9 cellular contexts compared by ENCODE assay signal in the genomic region with DNA sequence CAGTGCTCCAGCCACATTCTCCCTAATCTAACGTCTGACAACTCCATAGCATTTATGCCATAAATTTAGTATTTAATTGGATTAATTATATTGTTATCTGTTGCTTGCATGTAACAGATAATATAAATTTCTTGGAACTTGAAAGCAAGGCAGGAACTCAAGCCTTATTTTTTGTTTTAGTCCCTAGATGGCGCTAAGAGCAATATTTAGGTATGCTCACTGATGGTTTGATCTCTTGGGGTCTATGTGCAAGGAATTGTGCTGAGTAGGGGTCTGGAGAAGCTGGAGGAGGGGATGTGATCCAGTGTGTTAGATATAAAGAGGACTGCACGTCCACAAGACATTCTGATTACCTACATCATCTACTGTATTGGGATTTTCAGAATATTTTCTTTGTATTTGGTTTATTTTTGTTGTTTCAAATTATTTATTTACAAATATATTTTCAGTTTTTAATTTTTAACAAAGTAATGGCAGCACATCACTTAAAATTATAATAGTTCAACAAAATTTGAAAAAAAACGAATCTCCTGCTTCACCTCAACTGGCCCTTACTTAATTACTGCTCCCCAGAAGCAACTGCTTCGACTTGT. TPM values are rescaled to one million over a fixed set of nuclear protein-coding genes. Genes with fewer than 3 reads are reported as not detected.
DNase-seq lines count a peak whose midpoint lies in the region; ATAC-seq and TF ChIP-seq lines count a peak whose summit lies in the region.
"Had no signal": no experiment of that assay in that cellular context is flagged by ENCODE, and none has a peak within 500 bp of the region (broad histone marks: within the 10 kb centered on the region; RNA-seq: fewer than 3 reads in every experiment).

No MANE protein-coding gene starts in this region.

- H3K4me3 ChIP-seq in RWPE2 (ENCODE audit: severe bottlenecking) (no peak overlapping the region), mucosa of descending colon (no peak overlapping the region)
- H3K4me3 ChIP-seq: esophagus squamous epithelium had no signal

- TF ChIP-seq CTCF in RWPE2 (IDR thresholded peaks at IDR 0.05; ENCODE audit: poor library complexity, severe bottlenecking) = peak; percentile 66
- TF ChIP-seq CTCF in mucosa of descending colon (IDR thresholded peaks at IDR 0.05) = no peak

- H3K27ac ChIP-seq in RWPE2 (ENCODE audit: poor library complexity, severe bottlenecking) = no peak overlapping the region
- H3K27ac ChIP-seq: esophagus squamous epithelium had no signal

- H3K36me3 ChIP-seq in RWPE2 (ENCODE audit: low read depth) (no peaks in the 10 kb centered on the region), mucosa of descending colon (ENCODE audit: low read depth) (no peaks in the 10 kb centered on the region)
- H3K36me3 ChIP-seq: esophagus squamous epithelium had no signal

- ATAC-seq in RWPE2 (ENCODE audit: low read depth) (no peak), mucosa of descending colon (no peak)

- TF ChIP-seq EP300 in Ishikawa (IDR thresholded peaks at IDR 0.05; ENCODE audit: borderline replicate concordance) = no peak

- DNase-seq in DMS53 treated with DMSO at 0.1 percent for 48 hours (lab: John Stamatoyannopoulos, UW; ENCODE audit: unreplicated experiment) (peak; percentile 55), RWPE2 (ENCODE audit: low spot score) (no peak), kidney tubule cell (ENCODE audit: low spot score) (peak; percentile 20), mucosa of descending colon (no peak), CD1c-positive myeloid dendritic cell (ENCODE audit: extremely low spot score) (no peak), posterior cingulate gyrus (no peak)
- DNase-seq in activated CD4-positive, alpha-beta T cell treated with anti-CD3 and anti-CD28 coated beads for 1 hour = no peak
- DNase-seq: esophagus squamous epithelium had no signal

- intact Hi-C loops in mucosa of descending colon (cut with DNase I, micrococcal nuclease) (no loop called here), posterior cingulate gyrus (cut with DNase I) (no loop called here)

- no peaks in the 10 kb centered on the region for H3K9me3 ChIP-seq in RWPE2 (ENCODE audit: severe bottlenecking)
- H3K9me3 ChIP-seq in mucosa of descending colon = no peaks in the 10 kb centered on the region
- H3K9me3 ChIP-seq: esophagus squamous epithelium had no signal

- no peaks in the 10 kb centered on the region for H3K27me3 ChIP-seq in RWPE2 (ENCODE audit: insufficient read depth, poor library complexity, severe bottlenecking)
- H3K27me3 ChIP-seq: esophagus squamous epithelium had no signal

- peak; percentile 47; the same call in 1 of the 2 replicates for TF ChIP-seq RAD21 in Ishikawa (IDR thresholded peaks at IDR 0.05; ENCODE audit: low read depth)

- H3K4me1 ChIP-seq in RWPE2 (ENCODE audit: insufficient read depth, poor library complexity, severe bottlenecking) = no peaks in the 10 kb centered on the region
- H3K4me1 ChIP-seq in mucosa of descending colon (ENCODE audit: low read depth) = no peaks in the 10 kb centered on the region

TF ChIP-seq in Ishikawa, 13 proteins besides CTCF, POLR2A, EP300 and RAD21:
- TF ChIP-seq TAF1 (IDR thresholded peaks at IDR 0.05; ENCODE audit: low read depth) (no peak), ZBTB7A (IDR thresholded peaks at IDR 0.05; ENCODE audit: low read depth) (no peak), YY1 (IDR thresholded peaks at IDR 0.05; ENCODE audit: low read depth) (no peak), TCF12 (IDR thresholded peaks at IDR 0.05; ENCODE audit: low read depth) (no peak), EGR1 (IDR thresholded peaks at IDR 0.05) (no peak), CREB1 (IDR thresholded peaks at IDR 0.05; ENCODE audit: low read depth) (no peak), NFIC (IDR thresholded peaks at IDR 0.05) (no peak), CEBPB (IDR thresholded peaks at IDR 0.05) (no peak)
- TF ChIP-seq, protein P1, sequence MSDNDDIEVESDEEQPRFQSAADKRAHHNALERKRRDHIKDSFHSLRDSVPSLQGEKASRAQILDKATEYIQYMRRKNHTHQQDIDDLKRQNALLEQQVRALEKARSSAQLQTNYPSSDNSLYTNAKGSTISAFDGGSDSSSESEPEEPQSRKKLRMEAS (IDR thresholded peaks at IDR 0.05) = no peak
- TF ChIP-seq, protein P2, sequence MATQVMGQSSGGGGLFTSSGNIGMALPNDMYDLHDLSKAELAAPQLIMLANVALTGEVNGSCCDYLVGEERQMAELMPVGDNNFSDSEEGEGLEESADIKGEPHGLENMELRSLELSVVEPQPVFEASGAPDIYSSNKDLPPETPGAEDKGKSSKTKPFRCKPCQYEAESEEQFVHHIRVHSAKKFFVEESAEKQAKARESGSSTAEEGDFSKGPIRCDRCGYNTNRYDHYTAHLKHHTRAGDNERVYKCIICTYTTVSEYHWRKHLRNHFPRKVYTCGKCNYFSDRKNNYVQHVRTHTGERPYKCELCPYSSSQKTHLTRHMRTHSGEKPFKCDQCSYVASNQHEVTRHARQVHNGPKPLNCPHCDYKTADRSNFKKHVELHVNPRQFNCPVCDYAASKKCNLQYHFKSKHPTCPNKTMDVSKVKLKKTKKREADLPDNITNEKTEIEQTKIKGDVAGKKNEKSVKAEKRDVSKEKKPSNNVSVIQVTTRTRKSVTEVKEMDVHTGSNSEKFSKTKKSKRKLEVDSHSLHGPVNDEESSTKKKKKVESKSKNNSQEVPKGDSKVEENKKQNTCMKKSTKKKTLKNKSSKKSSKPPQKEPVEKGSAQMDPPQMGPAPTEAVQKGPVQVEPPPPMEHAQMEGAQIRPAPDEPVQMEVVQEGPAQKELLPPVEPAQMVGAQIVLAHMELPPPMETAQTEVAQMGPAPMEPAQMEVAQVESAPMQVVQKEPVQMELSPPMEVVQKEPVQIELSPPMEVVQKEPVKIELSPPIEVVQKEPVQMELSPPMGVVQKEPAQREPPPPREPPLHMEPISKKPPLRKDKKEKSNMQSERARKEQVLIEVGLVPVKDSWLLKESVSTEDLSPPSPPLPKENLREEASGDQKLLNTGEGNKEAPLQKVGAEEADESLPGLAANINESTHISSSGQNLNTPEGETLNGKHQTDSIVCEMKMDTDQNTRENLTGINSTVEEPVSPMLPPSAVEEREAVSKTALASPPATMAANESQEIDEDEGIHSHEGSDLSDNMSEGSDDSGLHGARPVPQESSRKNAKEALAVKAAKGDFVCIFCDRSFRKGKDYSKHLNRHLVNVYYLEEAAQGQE (IDR thresholded peaks at IDR 0.05; ENCODE audit: low read depth) = no peak
- TF ChIP-seq, protein P3, sequence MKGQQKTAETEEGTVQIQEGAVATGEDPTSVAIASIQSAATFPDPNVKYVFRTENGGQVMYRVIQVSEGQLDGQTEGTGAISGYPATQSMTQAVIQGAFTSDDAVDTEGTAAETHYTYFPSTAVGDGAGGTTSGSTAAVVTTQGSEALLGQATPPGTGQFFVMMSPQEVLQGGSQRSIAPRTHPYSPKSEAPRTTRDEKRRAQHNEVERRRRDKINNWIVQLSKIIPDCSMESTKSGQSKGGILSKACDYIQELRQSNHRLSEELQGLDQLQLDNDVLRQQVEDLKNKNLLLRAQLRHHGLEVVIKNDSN (IDR thresholded peaks at IDR 0.05) = no peak

RNA-seq across cellular contexts. Expression of a gene that starts 32.8 kb away (rescaled TPM):
- 1 to 10 TPM; 3.1 to 7.0 (median 5.7) TPM for total RNA-seq in mucosa of descending colon

RNA-seq across cellular contexts. Expression of a gene that starts 32.9 kb away (rescaled TPM):
- 10 to 100 TPM; 31.2 to 56.7 (median 33.5) TPM for total RNA-seq in mucosa of descending colon

Comparison
In these comparisons a context has a peak if more than half of its experiments do, and no peak if none do; other contexts are left out.
1. DNase-seq: peak in DMS53 treated with DMSO at 0.1 percent for 48 hours (single experiment) and kidney tubule cell (single experiment); none in RWPE2 (single experiment), mucosa of descending colon (0 of 3), CD1c-positive myeloid dendritic cell (single experiment), activated CD4-positive, alpha-beta T cell treated with anti-CD3 and anti-CD28 coated beads for 1 hour (single experiment) and posterior cingulate gyrus (0 of 10).